Comparison of ENCODE assay signal across 1 cellular context in genomic region chr9:107282759-107283620, GRCh38.
TF ChIP-seq lines count a peak whose summit lies in the region.

Gene RAD23B, plus strand, starts transcription at chr9:107283279. Its CDS starts 351 bp downstream, at chr9:107283630.

TF ChIP-seq in HepG2, 621 proteins besides CTCF, POLR2A, EP300 and RAD21 (continued from another document and continues in another):
- TF ChIP-seq PBX3 (CRISPR knock-in tag; IDR thresholded peaks at IDR 0.05; ENCODE audit: borderline replicate concordance) (0 out of 2 replicates have a peak, but pooled peaks have one; percentile 20), KLF11 (CRISPR knock-in tag; IDR thresholded peaks at IDR 0.05) (no peak), DPF2 (CRISPR knock-in tag; IDR thresholded peaks at IDR 0.05; ENCODE audit: borderline replicate concordance, low read depth) (no peak), CREM (IDR thresholded peaks at IDR 0.05) (peak; percentile 29; the same call in 1 of the 2 replicates), CREM (CRISPR knock-in tag; IDR thresholded peaks at IDR 0.05) (no peak), ZNF24 (IDR thresholded peaks at IDR 0.05) (no peak), ZNF432 (CRISPR knock-in tag; IDR thresholded peaks at IDR 0.05; ENCODE audit: borderline replicate concordance) (no peak), HES4 (CRISPR knock-in tag; IDR thresholded peaks at IDR 0.05; ENCODE audit: borderline replicate concordance) (peak; percentile 48; the same call in 1 of the 2 replicates), ZNF891 (CRISPR knock-in tag; IDR thresholded peaks at IDR 0.05) (peak; percentile 84), ZNF546 (CRISPR knock-in tag; conservative IDR thresholded peaks at IDR 0.05) (peak; percentile 84; the same call in 1 of the 2 replicates), MBD4 (IDR thresholded peaks at IDR 0.05; ENCODE audit: borderline replicate concordance, low read length) (no peak), MTA1 (CRISPR knock-in tag; IDR thresholded peaks at IDR 0.05; ENCODE audit: borderline replicate concordance) (peak; percentile 72; the same call in 1 of the 2 replicates), ZMYM3 (CRISPR knock-in tag; IDR thresholded peaks at IDR 0.05) (no peak), GATA4 (IDR thresholded peaks at IDR 0.05; ENCODE audit: borderline replicate concordance, low read depth) (no peak), GATAD1 (CRISPR knock-in tag; IDR thresholded peaks at IDR 0.05) (0 out of 2 replicates have a peak, but pooled peaks have one; percentile 69), ZBTB38 (CRISPR knock-in tag; IDR thresholded peaks at IDR 0.05) (peak; percentile 58; the same call in 1 of the 2 replicates), ZNF768 (CRISPR knock-in tag; IDR thresholded peaks at IDR 0.05) (peak; percentile 71), ONECUT2 (CRISPR knock-in tag; IDR thresholded peaks at IDR 0.05) (no peak), WIZ (CRISPR knock-in tag; IDR thresholded peaks at IDR 0.05) (no peak), ATF7-NPFF (CRISPR knock-in tag; IDR thresholded peaks at IDR 0.05; ENCODE audit: low read depth) (no peak), ZNF335 (CRISPR knock-in tag; IDR thresholded peaks at IDR 0.05) (no peak), ZBTB1 (CRISPR knock-in tag; IDR thresholded peaks at IDR 0.05; ENCODE audit: borderline replicate concordance) (no peak), NR2C2 (CRISPR knock-in tag; IDR thresholded peaks at IDR 0.05; ENCODE audit: borderline replicate concordance) (peak; percentile 67; the same call in 1 of the 2 replicates), ZNF512B (CRISPR knock-in tag; IDR thresholded peaks at IDR 0.05; ENCODE audit: borderline replicate concordance) (no peak), KLF13 (CRISPR knock-in tag; IDR thresholded peaks at IDR 0.05) (no peak), TOE1 (CRISPR knock-in tag; IDR thresholded peaks at IDR 0.05) (no peak), CAMTA2 (CRISPR knock-in tag; IDR thresholded peaks at IDR 0.05; ENCODE audit: borderline replicate concordance) (0 out of 2 replicates have a peak, but pooled peaks have one; percentile 20), ZXDC (CRISPR knock-in tag; IDR thresholded peaks at IDR 0.05) (peak; percentile 17; the same call in 1 of the 2 replicates), TAF15 (IDR thresholded peaks at IDR 0.05; ENCODE audit: low read depth, low read length, poor library complexity, severe bottlenecking) (no peak), NONO (IDR thresholded peaks at IDR 0.05) (no peak), NONO (CRISPR knock-in tag; conservative IDR thresholded peaks at IDR 0.05) (peak; percentile 94), MLX (CRISPR knock-in tag; IDR thresholded peaks at IDR 0.05) (no peak), ZZZ3 (CRISPR knock-in tag; IDR thresholded peaks at IDR 0.05; ENCODE audit: borderline replicate concordance) (peak; percentile 34; the same call in 1 of the 2 replicates), ZNF451 (CRISPR knock-in tag; IDR thresholded peaks at IDR 0.05) (peak; percentile 22; the same call in 1 of the 2 replicates), KAT8 (CRISPR knock-in tag; IDR thresholded peaks at IDR 0.05) (peak; percentile 80), PHF5A (CRISPR knock-in tag; IDR thresholded peaks at IDR 0.05; ENCODE audit: low read depth, unreplicated experiment) (no peak), FOSL2 (CRISPR knock-in tag; IDR thresholded peaks at IDR 0.05) (peak; percentile 39; the same call in 1 of the 2 replicates), TGIF2 (CRISPR knock-in tag; IDR thresholded peaks at IDR 0.05) (peak; percentile 89), ZNF274 (CRISPR knock-in tag; IDR thresholded peaks at IDR 0.05) (peak; percentile 91; the same call in 1 of the 2 replicates), MYPOP (CRISPR knock-in tag; IDR thresholded peaks at IDR 0.05) (peak; percentile 90), ZSCAN31 (CRISPR knock-in tag; IDR thresholded peaks at IDR 0.05; ENCODE audit: low read depth) (peak; percentile 82; the same call in 1 of the 2 replicates), ZNF318 (CRISPR knock-in tag; IDR thresholded peaks at IDR 0.05) (peak; percentile 80; the same call in 1 of the 2 replicates), ZNF138 (CRISPR knock-in tag; IDR thresholded peaks at IDR 0.05; ENCODE audit: low read depth) (0 out of 2 replicates have a peak, but pooled peaks have one; percentile 68), FOXA1 (IDR thresholded peaks at IDR 0.05) (no peak), FOXA1 (CRISPR knock-in tag; IDR thresholded peaks at IDR 0.05) (peak; percentile 26; the same call in 1 of the 2 replicates), JUNB (CRISPR knock-in tag; IDR thresholded peaks at IDR 0.05; ENCODE audit: borderline replicate concordance) (no peak), ZNF577 (CRISPR knock-in tag; IDR thresholded peaks at IDR 0.05; ENCODE audit: borderline replicate concordance, low read depth) (peak; percentile 73; the same call in 1 of the 2 replicates), ZNF589 (CRISPR knock-in tag; conservative IDR thresholded peaks at IDR 0.05) (peak; percentile 57; the same call in 1 of the 2 replicates), SOX13 (IDR thresholded peaks at IDR 0.05) (no peak), SOX13 (CRISPR knock-in tag; conservative IDR thresholded peaks at IDR 0.05 in 1 of 2, IDR thresholded peaks at IDR 0.05 in 1 of 2) (peak in 1 of 2 experiments; percentile 17; a peak in 1 of 4 replicates), ZNF326 (CRISPR knock-in tag; IDR thresholded peaks at IDR 0.05; ENCODE audit: borderline replicate concordance) (no peak)
